Comparison of ENCODE assay signal across 18 cellular contexts in genomic region chr10:129768437-129769355, GRCh38.
DNase-seq lines count a peak whose midpoint lies in the region; ATAC-seq, FAIRE-seq and TF ChIP-seq lines count a peak whose summit lies in the region.
"Had no signal": no experiment of that assay in that cellular context is flagged by ENCODE, and none has a peak within 500 bp of the region (broad histone marks: within the 10 kb centered on the region; RNA-seq: fewer than 3 reads in every experiment).

No MANE protein-coding gene starts in this region.

- no peaks in the 10 kb centered on the region for H3K36me3 Mint-ChIP-seq in activated CD4-positive, alpha-beta T cell treated with anti-CD3 and anti-CD28 coated beads, Interleukin-2, amount 10 ng/mL, durations not matched to agents 24 days and 14 days (ENCODE audit: low read depth)

- peak; percentile 50 for DNase-seq in NCI-H82 (lab: John Stamatoyannopoulos, UW)
- DNase-seq in NCI-H82 treated with DMSO at 0.1 percent for 48 hours (lab: John Stamatoyannopoulos, UW; ENCODE audit: unreplicated experiment): no peak
- DNase-seq in K562 (ENCODE audit: extremely low read depth in 1 of 4, low spot score in 3 of 4): no peak
- peak; percentile 35 for DNase-seq in left lobe of liver (ENCODE audit: low spot score)
- DNase-seq in testis: peak; percentile 9
- no peak for DNase-seq in activated CD4-positive, alpha-beta T cell treated with anti-CD3 and anti-CD28 coated beads, Interleukin-2, amount 50 U/mL, for 4 hours
- DNase-seq in effector CD4-positive, alpha-beta T cell: no peak
- DNase-seq in activated CD4-positive, alpha-beta T cell treated with anti-CD3 and anti-CD28 coated beads, Interleukin-2, amount 10 ng/mL, durations not matched to agents 24 days and 14 days: no peak
- DNase-seq: activated CD4-positive, alpha-beta T cell treated with anti-CD3 and anti-CD28 coated beads for 36 hours; activated T-cell treated with anti-CD3 and anti-CD28 coated beads, Interleukin-2, amount 50 U/mL, for 4 hours; mammary epithelial cell had no signal

- no peaks in the 10 kb centered on the region for H3K9me1 ChIP-seq in K562 (ENCODE audit: control insufficient read depth, insufficient read depth, low read length)

- no peaks in the 10 kb centered on the region for H3K9me3 Mint-ChIP-seq in activated CD4-positive, alpha-beta T cell treated with anti-CD3 and anti-CD28 coated beads, Interleukin-2, amount 10 ng/mL, durations not matched to agents 24 days and 14 days

- 46% methylated on average over 9 of the region's 44 CpGs for WGBS in K562 (ENCODE audit: insufficient coverage, low coverage, missing lambda C conversion rate)
- WGBS in testis, 2 donors: 90% methylated on average over 26 to 44 of the region's 44 CpGs

- H3K4me3 ChIP-seq in K562 (no peak overlapping the region), testis (no peak overlapping the region)
- H3K4me3 ChIP-seq: cardiac muscle cell had no signal

- CTCF ChIA-PET in K562 (lab: Yijun Ruan, JAX; ENCODE audit: low intra/inter-chr PET ratio): no interaction called here

- H3K36me3 ChIP-seq in K562 (ENCODE audit: control insufficient read depth, insufficient read depth, low read length) (no peaks in the 10 kb centered on the region), testis (ENCODE audit: low read depth, missing control alignments) (no peaks in the 10 kb centered on the region)
- H3K36me3 ChIP-seq: cardiac muscle cell had no signal

- TF ChIP-seq CTCF in K562 (IDR thresholded peaks at IDR 0.05 in 2 of 3, conservative IDR thresholded peaks at IDR 0.05 in 1 of 3; ENCODE audit: insufficient read depth in 2 of 3, low read depth in 1 of 3, low read length in 3 of 3) (0 out of 6 replicates have a peak, but pooled peaks of 2 of the 3 experiments have one; percentile 3 to 10), testis (IDR thresholded peaks at IDR 0.05) (no peak)

- no peak for TF ChIP-seq RAD21 in K562 (CRISPR knock-in tag; conservative IDR thresholded peaks at IDR 0.05 in 1 of 2, IDR thresholded peaks at IDR 0.05 in 1 of 2)

- BruUV-seq in K562 (replicated peaks; lab: Mats Ljungman, UMichigan): no TSS peak

- no peaks in the 10 kb centered on the region for H3K27me3 Mint-ChIP-seq in activated CD4-positive, alpha-beta T cell treated with anti-CD3 and anti-CD28 coated beads, Interleukin-2, amount 10 ng/mL, durations not matched to agents 24 days and 14 days
- H3K27me3 Mint-ChIP-seq: activated CD4-positive, alpha-beta T cell treated with anti-CD3 and anti-CD28 coated beads for 36 hours; CD8-positive, alpha-beta memory T cell had no signal

- no peak for TF ChIP-seq EP300 in K562 (IDR thresholded peaks at IDR 0.05; ENCODE audit: low read length)

- ATAC-seq in K562 (no peak), left lobe of liver (no peak)
- ATAC-seq: activated CD4-positive, alpha-beta T cell treated with anti-CD3 and anti-CD28 coated beads for 36 hours; activated T-cell treated with anti-CD3 and anti-CD28 coated beads, Interleukin-2, amount 50 U/mL, for 4 hours; Right ventricle myocardium inferior had no signal

- H3K9me3 ChIP-seq in K562 (replicated peaks; ENCODE audit: control insufficient read depth, insufficient read depth, low read depth, low read length) (no peaks in the 10 kb centered on the region), testis (no peaks in the 10 kb centered on the region)

- no peaks in the 10 kb centered on the region for H3K79me2 ChIP-seq in K562 (ENCODE audit: control insufficient read depth, insufficient read depth, low read length)

- H3K4me1 ChIP-seq in K562 (replicated peaks in 1 of 2; ENCODE audit: control insufficient read depth in 2 of 2, insufficient read depth in 2 of 2, low read length in 2 of 2) (no peaks in the 10 kb centered on the region; a peak in 1 of 5 replicates), testis (no peaks in the 10 kb centered on the region)

- TF ChIP-seq POLR2A in K562 (conservative IDR thresholded peaks at IDR 0.05): no peak
- TF ChIP-seq POLR2A in testis (IDR thresholded peaks at IDR 0.05): no peak

- FAIRE-seq in K562 (lab: Jason Lieb, UNC): no peak
- FAIRE-seq: G401.6, GM12891, HTR-8/SVneo, urothelium cell line had no signal

- POLR2A ChIA-PET in K562 (lab: Yijun Ruan, JAX): no interaction called here

- no peak overlapping the region for H3K4me3 Mint-ChIP-seq in activated CD4-positive, alpha-beta T cell treated with anti-CD3 and anti-CD28 coated beads, Interleukin-2, amount 10 ng/mL, durations not matched to agents 24 days and 14 days
- H3K4me3 Mint-ChIP-seq: activated CD4-positive, alpha-beta T cell treated with anti-CD3 and anti-CD28 coated beads for 36 hours; activated T-cell treated with anti-CD3 and anti-CD28 coated beads, Interleukin-2, amount 50 U/mL, for 4 hours; CD8-positive, alpha-beta memory T cell had no signal

- no peak overlapping the region for H3K27ac Mint-ChIP-seq in activated CD4-positive, alpha-beta T cell treated with anti-CD3 and anti-CD28 coated beads, Interleukin-2, amount 10 ng/mL, durations not matched to agents 24 days and 14 days
- H3K27ac Mint-ChIP-seq: activated CD4-positive, alpha-beta T cell treated with anti-CD3 and anti-CD28 coated beads for 36 hours; CD8-positive, alpha-beta memory T cell had no signal

- H4K20me1 ChIP-seq in K562 (replicated peaks; ENCODE audit: control insufficient read depth, insufficient read depth, low read length): no peaks in the 10 kb centered on the region

- H3K4me1 Mint-ChIP-seq in activated CD4-positive, alpha-beta T cell treated with anti-CD3 and anti-CD28 coated beads, Interleukin-2, amount 10 ng/mL, durations not matched to agents 24 days and 14 days: no peaks in the 10 kb centered on the region
- H3K4me1 Mint-ChIP-seq: activated CD4-positive, alpha-beta T cell treated with anti-CD3 and anti-CD28 coated beads for 36 hours; CD8-positive, alpha-beta memory T cell had no signal

- in situ Hi-C loops in K562 (cut with MboI): no loop called here

- H3K4me2 ChIP-seq in K562 (ENCODE audit: insufficient read depth, low read length): no peak overlapping the region

- H3K27me3 ChIP-seq in K562 (ENCODE audit: control insufficient read depth in 2 of 2, insufficient read depth in 2 of 2, low read length in 2 of 2) (peaks cover 0 to 35% of the 10 kb centered on the region in 2 experiments; a peak in 3 of 5 replicates), testis (no peaks in the 10 kb centered on the region)
- H3K27me3 ChIP-seq: cardiac muscle cell had no signal

- intact Hi-C loops in K562 (cut with micrococcal nuclease): no loop called here
- intact Hi-C loops in testis (cut with DNase I; ENCODE audit: low total_unique reads): no loop called here
- intact Hi-C loops in activated CD4-positive, alpha-beta T cell treated with anti-CD3 and anti-CD28 coated beads, Interleukin-2, amount 10 ng/mL, durations not matched to agents 24 days and 14 days (cut with micrococcal nuclease): no loop called here

- no peak overlapping the region for H3K9ac ChIP-seq in K562 (ENCODE audit: insufficient read depth in 1 of 2, low read depth in 2 of 2, low read length in 2 of 2)

- no peak overlapping the region for H2AFZ ChIP-seq in K562 (ENCODE audit: low read depth, low read length)

- H3K27ac ChIP-seq in K562 (ENCODE audit: extremely low read depth, low read depth, low read length) (no peak overlapping the region), testis (no peak overlapping the region)
- H3K27ac ChIP-seq: cardiac muscle cell had no signal

TF ChIP-seq in K562, 482 proteins besides CTCF, POLR2A, EP300 and RAD21 (continues in another document):
- TF ChIP-seq SAFB (IDR thresholded peaks at IDR 0.05; ENCODE audit: borderline replicate concordance, low read depth, low read length) (no peak), TEAD2 (tag; IDR thresholded peaks at IDR 0.05) (no peak), RAD51 (IDR thresholded peaks at IDR 0.05; ENCODE audit: borderline replicate concordance, low read depth) (no peak), ZNF551 (CRISPR knock-in tag; IDR thresholded peaks at IDR 0.05) (no peak), SMARCE1 (IDR thresholded peaks at IDR 0.05) (no peak), NR2F6 (CRISPR knock-in tag; IDR thresholded peaks at IDR 0.05) (no peak), HNRNPK (IDR thresholded peaks at IDR 0.05; ENCODE audit: low read depth, low read length, poor library complexity, severe bottlenecking) (no peak), MBD1 (CRISPR knock-in tag; IDR thresholded peaks at IDR 0.05) (no peak), RBM34 (IDR thresholded peaks at IDR 0.05; ENCODE audit: borderline replicate concordance, insufficient read depth, low read length) (no peak), RUNX1 (IDR thresholded peaks at IDR 0.05; ENCODE audit: low read depth) (no peak), TARDBP (IDR thresholded peaks at IDR 0.05) (no peak), E4F1 (CRISPR knock-in tag; IDR thresholded peaks at IDR 0.05; ENCODE audit: borderline replicate concordance) (no peak)

Comparison
In these comparisons a context has a peak if more than half of its experiments do, and no peak if none do; other contexts are left out.
1. DNase-seq: peak in NCI-H82 (single experiment), left lobe of liver (single experiment) and testis (single experiment); none in NCI-H82 treated with DMSO at 0.1 percent for 48 hours (single experiment), K562 (0 of 4), activated CD4-positive, alpha-beta T cell treated with anti-CD3 and anti-CD28 coated beads, Interleukin-2, amount 50 U/mL, for 4 hours (0 of 2), effector CD4-positive, alpha-beta T cell (single experiment) and activated CD4-positive, alpha-beta T cell treated with anti-CD3 and anti-CD28 coated beads, Interleukin-2, amount 10 ng/mL, durations not matched to agents 24 days and 14 days (single experiment).
2. CTCF ChIP-seq: peak in K562 (2 of 3); none in testis (0 of 3).